27 cellular contexts compared by ENCODE assay signal in the genomic region with DNA sequence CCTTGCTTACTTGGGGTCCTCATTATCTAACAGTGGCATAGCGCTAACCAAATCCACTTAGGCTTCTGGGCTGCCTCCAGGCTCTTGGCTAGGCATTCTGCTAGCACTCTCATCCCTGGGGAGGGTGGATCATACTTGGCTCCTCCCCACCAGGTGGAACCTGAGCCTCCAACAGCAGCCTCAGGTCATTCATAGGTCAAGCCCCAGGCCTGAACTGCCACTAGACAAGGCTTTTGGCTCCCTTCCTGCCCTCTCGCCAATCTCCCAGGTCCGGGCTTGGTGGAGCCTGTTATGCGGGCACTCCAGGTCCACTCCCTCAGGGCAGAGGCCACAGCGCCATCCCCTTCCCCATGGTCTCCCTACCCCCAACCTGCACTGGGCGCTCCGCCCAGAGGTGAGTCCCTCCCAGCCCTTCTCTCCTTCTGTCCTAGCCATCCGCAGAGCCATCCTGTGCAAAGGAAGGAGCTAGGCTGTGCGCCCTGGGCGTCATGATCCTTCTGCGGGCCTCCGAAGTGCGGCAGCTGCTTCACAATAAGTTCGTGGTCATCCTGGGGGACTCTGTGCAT.
DNase-seq lines count a peak whose midpoint lies in the region; ATAC-seq and TF ChIP-seq lines count a peak whose summit lies in the region.
"Had no signal": no experiment of that assay in that cellular context is flagged by ENCODE, and none has a peak within 500 bp of the region (broad histone marks: within the 10 kb centered on the region; RNA-seq: fewer than 3 reads in every experiment).

No MANE protein-coding gene starts in this region.

- H3K9me3 Mint-ChIP-seq in activated T-cell treated with anti-CD3 and anti-CD28 coated beads, Interleukin-2, amount 50 U/mL, for 24 hours = peaks cover 10% of the 10 kb centered on the region
- peaks cover 7 to 13% of the 10 kb centered on the region in 2 donors for H3K9me3 Mint-ChIP-seq in stimulated activated naive B cell treated with anti-CD40 and anti-IgM and Interleukin-4, amounts not matched to agents 10 μg/mL and 1 μg/mL and 100 μg/mL, for 72 hours
- H3K9me3 Mint-ChIP-seq in Calu3 (ENCODE audit: low read depth, unreplicated experiment) = no peaks in the 10 kb centered on the region
- H3K9me3 Mint-ChIP-seq: activated T-helper 2 cell treated with anti-CD3 and anti-CD28 coated beads, Interferon-gamma antibody, Interleukin-2, Interleukin-4, amounts not matched to agents 10 μg/mL and 5 μg/mL and 100 μg/mL, durations not matched to agents 14 hours and 24 hours and 36 hours; natural killer cell had no signal

- no peak for TF ChIP-seq CTCF in Calu3 (IDR thresholded peaks at IDR 0.05; ENCODE audit: unreplicated experiment)

- no peaks in the 10 kb centered on the region for H3K36me3 ChIP-seq in MG63
- H3K36me3 ChIP-seq: right atrium auricular region, WERI-Rb-1 had no signal

- peaks cover 65% of the 10 kb centered on the region for H3K4me1 Mint-ChIP-seq in activated T-cell treated with anti-CD3 and anti-CD28 coated beads, Interleukin-2, amount 50 U/mL, for 24 hours (ENCODE audit: low read depth)
- H3K4me1 Mint-ChIP-seq in stimulated activated naive B cell treated with anti-CD40 and anti-IgM and Interleukin-4, amounts not matched to agents 10 μg/mL and 1 μg/mL and 100 μg/mL, for 72 hours = peaks cover 20 to 53% of the 10 kb centered on the region in 2 donors
- H3K4me1 Mint-ChIP-seq in Calu3 (ENCODE audit: low read depth, unreplicated experiment) = peaks cover 16% of the 10 kb centered on the region

- peak overlapping the region; percentile 37 for H3K27ac Mint-ChIP-seq in activated T-cell treated with anti-CD3 and anti-CD28 coated beads, Interleukin-2, amount 50 U/mL, for 24 hours
- H3K27ac Mint-ChIP-seq in stimulated activated naive B cell treated with anti-CD40 and anti-IgM and Interleukin-4, amounts not matched to agents 10 μg/mL and 1 μg/mL and 100 μg/mL, for 72 hours = peak overlapping the region; percentile 42
- no peak overlapping the region for H3K27ac Mint-ChIP-seq in Calu3 (ENCODE audit: unreplicated experiment)
- H3K27ac Mint-ChIP-seq: activated T-helper 2 cell treated with anti-CD3 and anti-CD28 coated beads, Interferon-gamma antibody, Interleukin-2, Interleukin-4, amounts not matched to agents 10 μg/mL and 5 μg/mL and 100 μg/mL, durations not matched to agents 14 hours and 24 hours and 36 hours had no signal

- no peak overlapping the region for H3K4me3 ChIP-seq in MG63
- H3K4me3 ChIP-seq: adrenal gland; BLaER1 treated with 17β-estradiol and CSF1 and Interleukin-3, amounts not matched to agents 10 nM and 100 nM; esophagus muscularis mucosa; right atrium auricular region; tibial artery had no signal

- no peaks in the 10 kb centered on the region for H3K27me3 ChIP-seq in MG63
- H3K27me3 ChIP-seq: adrenal gland; BLaER1 treated with 17β-estradiol and CSF1 and Interleukin-3, amounts not matched to agents 10 nM and 100 nM; esophagus muscularis mucosa; right atrium auricular region; tibial artery had no signal

- CTCF ChIA-PET in Calu3 (lab: Charles Lee) = no interaction called here

- H3K27me3 Mint-ChIP-seq in activated T-cell treated with anti-CD3 and anti-CD28 coated beads, Interleukin-2, amount 50 U/mL, for 24 hours = no peaks in the 10 kb centered on the region
- H3K27me3 Mint-ChIP-seq in stimulated activated naive B cell treated with anti-CD40 and anti-IgM and Interleukin-4, amounts not matched to agents 10 μg/mL and 1 μg/mL and 100 μg/mL, for 72 hours = no peaks in the 10 kb centered on the region
- H3K27me3 Mint-ChIP-seq in Calu3 (ENCODE audit: unreplicated experiment) = no peaks in the 10 kb centered on the region
- H3K27me3 Mint-ChIP-seq: stimulated activated naive CD8-positive, alpha-beta T cell treated with anti-CD3 and anti-CD28 coated beads, Interleukin-15, amount 100 ng/mL, for 72 hours had no signal

- intact Hi-C loops in Calu3 (cut with micrococcal nuclease; ENCODE audit: unreplicated experiment) = no loop called here

- ATAC-seq in stimulated activated naive B cell treated with anti-CD40 and anti-IgM and Interleukin-4, amounts not matched to agents 10 μg/mL and 1 μg/mL and 100 μg/mL, for 72 hours (replicated peaks) = no peak
- ATAC-seq: natural killer cell; stimulated activated naive CD8-positive, alpha-beta T cell treated with anti-CD3 and anti-CD28 coated beads, Interleukin-15, amount 100 ng/mL, for 72 hours had no signal

- no peaks in the 10 kb centered on the region for H3K9me3 ChIP-seq in MG63
- H3K9me3 ChIP-seq: adrenal gland, esophagus muscularis mucosa, right atrium auricular region, SK-N-SH, tibial artery had no signal

- no peak for DNase-seq in activated T-cell treated with anti-CD3 and anti-CD28 coated beads, Interleukin-2, amount 50 U/mL, for 24 hours
- no peak for DNase-seq in activated T-cell treated with anti-CD3 and anti-CD28 coated beads, Interleukin-2, amount 50 U/mL, for 1 hour
- DNase-seq in M059J (ENCODE audit: low read depth) = peak; percentile 34
- peak; percentile 43 for DNase-seq in iPS-NIHi7 (ENCODE audit: extremely low spot score)
- no peak for DNase-seq in stimulated activated naive B cell treated with anti-CD40 and anti-IgM and Interleukin-4, amounts not matched to agents 10 μg/mL and 1 μg/mL and 100 μg/mL, for 72 hours
- DNase-seq in MG63 = no peak
- no peak for DNase-seq in Calu3
- DNase-seq in NCI-H1092 treated with DMSO at 0.1 percent for 48 hours (lab: John Stamatoyannopoulos, UW) = no peak
- DNase-seq: ACHN; activated CD4-positive, alpha-beta T cell treated with anti-CD3 and anti-CD28 coated beads, Interleukin-2, amount 50 U/mL, for 1 hour; adrenal gland; effector memory CD4-positive, alpha-beta T cell; GDM1; HCEC 1CT; KBM-7; kidney glomerular epithelial cell; natural killer cell; NCI-H1930; SK-N-SH; stimulated activated CD4-positive, alpha-beta T cell treated with anti-CD3 and anti-CD28 coated beads, Interleukin-4, amount 100 ng/mL, for 24 hours; stimulated activated naive CD8-positive, alpha-beta T cell treated with anti-CD3 and anti-CD28 coated beads, Interleukin-15, amount 100 ng/mL, for 72 hours; tibial artery; WERI-Rb-1 had no signal

- peaks cover 93% of the 10 kb centered on the region for H3K36me3 Mint-ChIP-seq in activated T-cell treated with anti-CD3 and anti-CD28 coated beads, Interleukin-2, amount 50 U/mL, for 24 hours (ENCODE audit: low read depth)
- H3K36me3 Mint-ChIP-seq in stimulated activated naive B cell treated with anti-CD40 and anti-IgM and Interleukin-4, amounts not matched to agents 10 μg/mL and 1 μg/mL and 100 μg/mL, for 72 hours = peaks cover 64 to 71% of the 10 kb centered on the region in 2 donors
- no peaks in the 10 kb centered on the region for H3K36me3 Mint-ChIP-seq in Calu3 (ENCODE audit: insufficient read depth, unreplicated experiment)

- no peak overlapping the region for H3K4me3 Mint-ChIP-seq in activated T-cell treated with anti-CD3 and anti-CD28 coated beads, Interleukin-2, amount 50 U/mL, for 24 hours
- H3K4me3 Mint-ChIP-seq in stimulated activated naive B cell treated with anti-CD40 and anti-IgM and Interleukin-4, amounts not matched to agents 10 μg/mL and 1 μg/mL and 100 μg/mL, for 72 hours = peak overlapping the region; percentile 21 to 46
- H3K4me3 Mint-ChIP-seq in Calu3 (ENCODE audit: low read depth, unreplicated experiment) = no peak overlapping the region
- H3K4me3 Mint-ChIP-seq: natural killer cell had no signal

- no TSS peak for BruUV-seq in Calu3 (replicated peaks; lab: Mats Ljungman, UMichigan)

Comparison
In these comparisons a context has a peak if more than half of its experiments do, and no peak if none do; other contexts are left out.
1. DNase-seq: peak in M059J (single experiment) and iPS-NIHi7 (single experiment); none in activated T-cell treated with anti-CD3 and anti-CD28 coated beads, Interleukin-2, amount 50 U/mL, for 24 hours (single experiment), activated T-cell treated with anti-CD3 and anti-CD28 coated beads, Interleukin-2, amount 50 U/mL, for 1 hour (single experiment), stimulated activated naive B cell treated with anti-CD40 and anti-IgM and Interleukin-4, amounts not matched to agents 10 μg/mL and 1 μg/mL and 100 μg/mL, for 72 hours (single experiment), MG63 (single experiment), Calu3 (single experiment) and NCI-H1092 treated with DMSO at 0.1 percent for 48 hours (single experiment).
2. H3K4me3 Mint-ChIP-seq: peak in stimulated activated naive B cell treated with anti-CD40 and anti-IgM and Interleukin-4, amounts not matched to agents 10 μg/mL and 1 μg/mL and 100 μg/mL, for 72 hours (2 of 2); none in activated T-cell treated with anti-CD3 and anti-CD28 coated beads, Interleukin-2, amount 50 U/mL, for 24 hours (single experiment) and Calu3 (single experiment).